Comparison of ENCODE assay signal across 8 cellular contexts in genomic region chr12:64666054-64666914, GRCh38. TPM values are rescaled to one million over a fixed set of nuclear protein-coding genes. Genes with fewer than 3 reads are reported as not detected.
DNase-seq lines count a peak whose midpoint lies in the region; ATAC-seq, FAIRE-seq and TF ChIP-seq lines count a peak whose summit lies in the region.
"Had no signal": no experiment of that assay in that cellular context is flagged by ENCODE, and none has a peak within 500 bp of the region (broad histone marks: within the 10 kb centered on the region; RNA-seq: fewer than 3 reads in every experiment).

No MANE protein-coding gene starts in this region.

- TF ChIP-seq CTCF in GM12878 (IDR thresholded peaks at IDR 0.05 in 2 of 3, conservative IDR thresholded peaks at IDR 0.05 in 1 of 3; ENCODE audit: control insufficient read depth in 2 of 3, extremely low read depth in 1 of 3, insufficient read depth in 1 of 3, low read depth in 3 of 3, low read length in 3 of 3): no peak

- H2AFZ ChIP-seq in GM12878 (ENCODE audit: control insufficient read depth, low read depth, low read length): no peak overlapping the region

- no peak for DNase-seq in GM12878 (ENCODE audit: low read depth, low spot score)
- peak; percentile 36 for DNase-seq in renal cortical epithelial cell (ENCODE audit: low read depth)
- no peak for DNase-seq in stimulated activated CD4-positive, alpha-beta T cell treated with anti-CD3 and anti-CD28 coated beads, Interleukin-4, amount 100 ng/mL, for 24 hours
- DNase-seq in HTR-8/SVneo (ENCODE audit: insufficient read length, low spot score): no peak
- DNase-seq in left lobe of liver (ENCODE audit: low spot score): no peak
- DNase-seq: posterior cingulate gyrus had no signal

- FAIRE-seq in GM12878 (lab: Jason Lieb, UNC) (no peak), HTR-8/SVneo (lab: Jason Lieb, UNC) (no peak)

- TF ChIP-seq POLR2A in GM12878 (IDR thresholded peaks at IDR 0.05; ENCODE audit: low read depth, low read length): no peak

- WGBS in GM12878 (ENCODE audit: insufficient coverage, insufficient replicate concordance, low lambda C conversion rate, missing lambda C conversion rate): 1% methylated on average over 3 of the region's 3 CpGs

- TF ChIP-seq EP300 in GM12878 (IDR thresholded peaks at IDR 0.05; ENCODE audit: borderline replicate concordance in 1 of 2, control insufficient read depth in 1 of 2, low read depth in 2 of 2, low read length in 2 of 2): no peak; a peak in 1 of 4 replicates

- no peaks in the 10 kb centered on the region for H3K27me3 ChIP-seq in GM12878 (replicated peaks in 1 of 2; ENCODE audit: control insufficient read depth in 2 of 2, insufficient read depth in 2 of 2, low read length in 1 of 2)

- H3K36me3 ChIP-seq in GM12878 (ENCODE audit: control insufficient read depth in 2 of 2, insufficient read depth in 2 of 2, low read length in 1 of 2): no peaks in the 10 kb centered on the region; a peak in 1 of 4 replicates

- POLR2A ChIA-PET in GM12878 (lab: Charles Lee): interaction anchor here (0.6 to 3.1 kb wide), 9 partner anchors 15 to 55 kb away, joined by 3 to 13 read pairs (median 5); no protein-coding TSS in a partner anchor

- no peaks in the 10 kb centered on the region for H4K20me1 ChIP-seq in GM12878 (ENCODE audit: control insufficient read depth, insufficient read depth)

- H3K27ac ChIP-seq in GM12878 (ENCODE audit: control insufficient read depth, insufficient read depth): peak overlapping the region; percentile 91

- RAD21 ChIA-PET in GM12878 (lab: Charles Lee; ENCODE audit: unreplicated experiment): interaction anchor here (1.0 to 2.5 kb wide), 6 partner anchors 43 to 93 kb away, joined by 3 to 14 read pairs (median 5); partner anchors contain the start of gene GNS

- in situ Hi-C loops in GM12878 (cut with MboI): no loop called here

- H3K9ac ChIP-seq in GM12878 (ENCODE audit: control insufficient read depth, insufficient read depth, low read length): peak overlapping the region; percentile 42

- no peak for TF ChIP-seq RAD21 in GM12878 (IDR thresholded peaks at IDR 0.05; ENCODE audit: insufficient read depth, low read depth, low read length)

- H3K4me2 ChIP-seq in GM12878 (ENCODE audit: control insufficient read depth, insufficient read depth): peak overlapping the region; percentile 98

- H3K79me2 ChIP-seq in GM12878 (ENCODE audit: control insufficient read depth, insufficient read depth, low read length): peaks cover 97% of the 10 kb centered on the region

- BruUV-seq in GM12878 (replicated peaks; lab: Mats Ljungman, UMichigan): TSS peak; percentile 59

- SMC1A ChIA-PET in GM12878 (lab: Charles Lee; ENCODE audit: uncharacterized antibody, unreplicated experiment): interaction anchor here (0.6 to 7.6 kb wide), 15 partner anchors 13 to 276 kb away, joined by 3 to 62 read pairs (median 4); partner anchors contain the start of gene C12orf56

- peak; percentile 45 for ATAC-seq in GM19351 (IDR thresholded peaks at IDR 0.05; ENCODE audit: unreplicated experiment)
- peak; percentile 32 for ATAC-seq in HG03103 (IDR thresholded peaks at IDR 0.05; ENCODE audit: low read depth, unreplicated experiment)
- peak; percentile 46 for ATAC-seq in GM12878
- no peak for ATAC-seq in left lobe of liver

- H3K9me3 ChIP-seq in GM12878 (replicated peaks; ENCODE audit: control insufficient read depth, insufficient read depth, low read length): no peaks in the 10 kb centered on the region

- intact Hi-C loops in GM12878 (cut with micrococcal nuclease; ENCODE audit: unreplicated experiment): loop anchor here (5.0 kb wide), 1 partner anchor 54 kb away; the partner anchor contains the start of gene RASSF3

- H3K4me1 ChIP-seq in GM12878 (ENCODE audit: control insufficient read depth, insufficient read depth, low read length): peaks cover 69% of the 10 kb centered on the region

- CTCF ChIA-PET in GM12878 (lab: Yijun Ruan, JAX): interaction anchor here (0.6 to 1.3 kb wide), 3 partner anchors 18 to 117 kb away, joined by 3 to 4 read pairs (median 3); no protein-coding TSS in a partner anchor

- peak overlapping the region; percentile 57 for H3K4me3 ChIP-seq in GM12878

TF ChIP-seq in GM12878, 131 proteins besides CTCF, POLR2A, EP300 and RAD21 (continues in another document):
- no peak for TF ChIP-seq CUX1 (IDR thresholded peaks at IDR 0.05; ENCODE audit: insufficient replicate concordance, low read depth, low read length)
- TF ChIP-seq NFIC (IDR thresholded peaks at IDR 0.05; ENCODE audit: low read depth, low read length): peak; percentile 78; the same call in 1 of the 2 replicates
- TF ChIP-seq CHD1 (IDR thresholded peaks at IDR 0.05; ENCODE audit: low read depth, low read length): no peak
- TF ChIP-seq FOXM1 (IDR thresholded peaks at IDR 0.05; ENCODE audit: low read depth, low read length): peak; percentile 83
- TF ChIP-seq RUNX3 (IDR thresholded peaks at IDR 0.05; ENCODE audit: low read length): peak; percentile 63
- peak; percentile 58; the same call in 1 of the 2 replicates for TF ChIP-seq ATF2 (IDR thresholded peaks at IDR 0.05; ENCODE audit: low read length)
- 0 out of 2 replicates have a peak, but pooled peaks have one; percentile 39 for TF ChIP-seq CBX5 (IDR thresholded peaks at IDR 0.05; ENCODE audit: low read depth)
- peak; percentile 19; the same call in 1 of the 2 replicates for TF ChIP-seq DPF2 (IDR thresholded peaks at IDR 0.05)

RNA-seq across cellular contexts. Expression of gene RASSF3, which starts 56.0 kb away (rescaled TPM):
- total RNA-seq in GM12878 (2013; cell fraction: nucleolus; rRNA removed): 12.8 and 16.5 TPM in 2 replicates
- 27.2 and 30.5 TPM in 2 replicates for total RNA-seq in GM12878 (2014; rRNA removed)
- 32.4 and 33.3 TPM in 2 replicates for total RNA-seq in GM12878 (2014; rRNA removed; fragmentation: Illumina TruSeq; extraction: Trizol)
- 59.4 and 62.4 TPM in 2 replicates for total RNA-seq in GM12878 (2021)
- 22.7 TPM for polyA plus RNA-seq in GM12878 (2011; ENCODE audit: low read depth)
- polyA plus RNA-seq in GM12878 (2011; rRNA removed): 42.0 and 48.8 TPM in 2 replicates
- 34.4 and 34.5 TPM in 2 replicates for polyA plus RNA-seq in GM12878 (2011; cell fraction: cytosol; rRNA removed)
- polyA plus RNA-seq in GM12878 (2011; cell fraction: nucleus; rRNA removed): 7.2 and 8.6 TPM in 2 replicates
- 27.4 and 36.0 TPM in 2 replicates for polyA plus RNA-seq in GM12878 (2012)
- polyA plus RNA-seq in GM12878 (2014; fragmentation: Illumina TruSeq; extraction: Trizol): 44.6 and 51.6 TPM in 2 replicates
- polyA plus RNA-seq in GM12878 (2014; fragmentation: Nextera tagmentation; extraction: Ambion mirVana): 10 to 100 TPM in 1 of 2 experiments, 1 to 10 TPM in 1; 9.0 to 11.2 TPM
- polyA plus RNA-seq in GM12878 (2014; rRNA removed): 32.3 and 35.8 TPM in 2 replicates
- 1 to 10 TPM; 6.9 to 8.1 TPM for polyA plus RNA-seq in GM12878 (2016; fragmentation: Nextera tagmentation; extraction: Ambion mirVana)
- polyA minus RNA-seq in GM12878 (2011; rRNA and poly(A)+ RNA removed): 58.3 and 74.5 TPM in 2 replicates
- 20.1 and 21.2 TPM in 2 replicates for polyA minus RNA-seq in GM12878 (2011; cell fraction: cytosol; rRNA and poly(A)+ RNA removed)
- polyA minus RNA-seq in GM12878 (2011; cell fraction: nucleus; rRNA and poly(A)+ RNA removed): 6.3 and 8.6 TPM in 2 replicates
- total RNA-seq in renal cortical epithelial cell: 16.0 and 29.7 TPM in 2 replicates
- 11.2 TPM for total RNA-seq in left lobe of liver
